Comparison of ENCODE assay signal across 2 cellular contexts in the genomic region with DNA sequence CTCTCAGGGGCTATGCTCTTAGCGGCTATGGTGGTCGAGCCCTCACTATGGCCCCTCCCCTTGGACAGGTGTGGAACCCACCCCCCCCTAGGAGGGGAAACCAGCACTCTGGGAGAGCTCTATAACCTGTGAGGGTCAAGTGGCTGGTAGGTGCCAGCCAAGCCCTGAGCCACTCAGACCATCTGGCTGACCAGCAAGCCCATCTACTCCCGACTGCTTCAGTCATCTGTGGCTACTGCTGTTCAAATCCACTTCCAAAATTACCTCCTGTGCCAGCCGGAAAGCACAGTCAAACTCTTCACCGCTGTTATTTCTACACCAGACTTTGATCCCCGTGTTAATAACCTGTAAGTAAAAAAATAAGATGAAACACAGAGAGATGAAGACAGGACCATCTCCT.
TF ChIP-seq lines count a peak whose summit lies in the region.

No MANE protein-coding gene starts in this region.

TF ChIP-seq in liver, 16 proteins besides CTCF, POLR2A, EP300 and RAD21 (continued from another document):
- no peak for TF ChIP-seq FOXA2 (IDR thresholded peaks at IDR 0.05)
- TF ChIP-seq, protein P1, sequence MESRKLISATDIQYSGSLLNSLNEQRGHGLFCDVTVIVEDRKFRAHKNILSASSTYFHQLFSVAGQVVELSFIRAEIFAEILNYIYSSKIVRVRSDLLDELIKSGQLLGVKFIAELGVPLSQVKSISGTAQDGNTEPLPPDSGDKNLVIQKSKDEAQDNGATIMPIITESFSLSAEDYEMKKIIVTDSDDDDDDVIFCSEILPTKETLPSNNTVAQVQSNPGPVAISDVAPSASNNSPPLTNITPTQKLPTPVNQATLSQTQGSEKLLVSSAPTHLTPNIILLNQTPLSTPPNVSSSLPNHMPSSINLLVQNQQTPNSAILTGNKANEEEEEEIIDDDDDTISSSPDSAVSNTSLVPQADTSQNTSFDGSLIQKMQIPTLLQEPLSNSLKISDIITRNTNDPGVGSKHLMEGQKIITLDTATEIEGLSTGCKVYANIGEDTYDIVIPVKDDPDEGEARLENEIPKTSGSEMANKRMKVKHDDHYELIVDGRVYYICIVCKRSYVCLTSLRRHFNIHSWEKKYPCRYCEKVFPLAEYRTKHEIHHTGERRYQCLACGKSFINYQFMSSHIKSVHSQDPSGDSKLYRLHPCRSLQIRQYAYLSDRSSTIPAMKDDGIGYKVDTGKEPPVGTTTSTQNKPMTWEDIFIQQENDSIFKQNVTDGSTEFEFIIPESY (IDR thresholded peaks at IDR 0.05), result no peak
- no peak for TF ChIP-seq YY1 (IDR thresholded peaks at IDR 0.05)
- no peak for TF ChIP-seq HNF4G (IDR thresholded peaks at IDR 0.05)
- no peak for TF ChIP-seq TAF1 (conservative IDR thresholded peaks at IDR 0.05)
- TF ChIP-seq SP1 (IDR thresholded peaks at IDR 0.05), result no peak
- TF ChIP-seq FOXA1 (IDR thresholded peaks at IDR 0.05), result no peak
- TF ChIP-seq, protein P2, sequence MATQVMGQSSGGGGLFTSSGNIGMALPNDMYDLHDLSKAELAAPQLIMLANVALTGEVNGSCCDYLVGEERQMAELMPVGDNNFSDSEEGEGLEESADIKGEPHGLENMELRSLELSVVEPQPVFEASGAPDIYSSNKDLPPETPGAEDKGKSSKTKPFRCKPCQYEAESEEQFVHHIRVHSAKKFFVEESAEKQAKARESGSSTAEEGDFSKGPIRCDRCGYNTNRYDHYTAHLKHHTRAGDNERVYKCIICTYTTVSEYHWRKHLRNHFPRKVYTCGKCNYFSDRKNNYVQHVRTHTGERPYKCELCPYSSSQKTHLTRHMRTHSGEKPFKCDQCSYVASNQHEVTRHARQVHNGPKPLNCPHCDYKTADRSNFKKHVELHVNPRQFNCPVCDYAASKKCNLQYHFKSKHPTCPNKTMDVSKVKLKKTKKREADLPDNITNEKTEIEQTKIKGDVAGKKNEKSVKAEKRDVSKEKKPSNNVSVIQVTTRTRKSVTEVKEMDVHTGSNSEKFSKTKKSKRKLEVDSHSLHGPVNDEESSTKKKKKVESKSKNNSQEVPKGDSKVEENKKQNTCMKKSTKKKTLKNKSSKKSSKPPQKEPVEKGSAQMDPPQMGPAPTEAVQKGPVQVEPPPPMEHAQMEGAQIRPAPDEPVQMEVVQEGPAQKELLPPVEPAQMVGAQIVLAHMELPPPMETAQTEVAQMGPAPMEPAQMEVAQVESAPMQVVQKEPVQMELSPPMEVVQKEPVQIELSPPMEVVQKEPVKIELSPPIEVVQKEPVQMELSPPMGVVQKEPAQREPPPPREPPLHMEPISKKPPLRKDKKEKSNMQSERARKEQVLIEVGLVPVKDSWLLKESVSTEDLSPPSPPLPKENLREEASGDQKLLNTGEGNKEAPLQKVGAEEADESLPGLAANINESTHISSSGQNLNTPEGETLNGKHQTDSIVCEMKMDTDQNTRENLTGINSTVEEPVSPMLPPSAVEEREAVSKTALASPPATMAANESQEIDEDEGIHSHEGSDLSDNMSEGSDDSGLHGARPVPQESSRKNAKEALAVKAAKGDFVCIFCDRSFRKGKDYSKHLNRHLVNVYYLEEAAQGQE (IDR thresholded peaks at IDR 0.05), result no peak
- no peak for TF ChIP-seq NR2F2 (IDR thresholded peaks at IDR 0.05)
- TF ChIP-seq, protein P3, sequence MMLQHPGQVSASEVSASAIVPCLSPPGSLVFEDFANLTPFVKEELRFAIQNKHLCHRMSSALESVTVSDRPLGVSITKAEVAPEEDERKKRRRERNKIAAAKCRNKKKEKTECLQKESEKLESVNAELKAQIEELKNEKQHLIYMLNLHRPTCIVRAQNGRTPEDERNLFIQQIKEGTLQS (IDR thresholded peaks at IDR 0.05), result no peak
- no peak for TF ChIP-seq HNF4A (conservative IDR thresholded peaks at IDR 0.05)
- TF ChIP-seq GABPA (IDR thresholded peaks at IDR 0.05 in 1 of 2, conservative IDR thresholded peaks at IDR 0.05 in 1 of 2), result no peak
- TF ChIP-seq, protein P4, sequence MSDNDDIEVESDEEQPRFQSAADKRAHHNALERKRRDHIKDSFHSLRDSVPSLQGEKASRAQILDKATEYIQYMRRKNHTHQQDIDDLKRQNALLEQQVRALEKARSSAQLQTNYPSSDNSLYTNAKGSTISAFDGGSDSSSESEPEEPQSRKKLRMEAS (IDR thresholded peaks at IDR 0.05), result no peak

TF ChIP-seq in HepG2, 621 proteins besides CTCF, POLR2A, EP300 and RAD21:
- TF ChIP-seq, protein P4 (IDR thresholded peaks at IDR 0.05), result no peak
- TF ChIP-seq SP1 (IDR thresholded peaks at IDR 0.05) (no peak), SP1 (CRISPR knock-in tag; IDR thresholded peaks at IDR 0.05) (no peak), PHF21A (CRISPR knock-in tag; IDR thresholded peaks at IDR 0.05) (no peak), NRL (CRISPR knock-in tag; IDR thresholded peaks at IDR 0.05; ENCODE audit: borderline replicate concordance) (no peak), GATA4 (IDR thresholded peaks at IDR 0.05; ENCODE audit: borderline replicate concordance, low read depth) (no peak), ZMAT3 (CRISPR knock-in tag; conservative IDR thresholded peaks at IDR 0.05) (no peak), KAT7 (CRISPR knock-in tag; IDR thresholded peaks at IDR 0.05; ENCODE audit: borderline replicate concordance) (no peak), ZNF709 (CRISPR knock-in tag; IDR thresholded peaks at IDR 0.05) (no peak), ZBTB42 (CRISPR knock-in tag; IDR thresholded peaks at IDR 0.05) (no peak), CBX2 (IDR thresholded peaks at IDR 0.05; ENCODE audit: low read depth, low read length) (no peak), CBX2 (CRISPR knock-in tag; IDR thresholded peaks at IDR 0.05; ENCODE audit: low read depth) (no peak), SMYD3 (CRISPR knock-in tag; IDR thresholded peaks at IDR 0.05) (no peak)
- TF ChIP-seq, protein P5, sequence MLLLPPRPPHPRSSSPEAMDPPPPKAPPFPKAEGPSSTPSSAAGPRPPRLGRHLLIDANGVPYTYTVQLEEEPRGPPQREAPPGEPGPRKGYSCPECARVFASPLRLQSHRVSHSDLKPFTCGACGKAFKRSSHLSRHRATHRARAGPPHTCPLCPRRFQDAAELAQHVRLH (CRISPR knock-in tag; IDR thresholded peaks at IDR 0.05; ENCODE audit: borderline replicate concordance, low read depth), result no peak
- TF ChIP-seq, protein P6, sequence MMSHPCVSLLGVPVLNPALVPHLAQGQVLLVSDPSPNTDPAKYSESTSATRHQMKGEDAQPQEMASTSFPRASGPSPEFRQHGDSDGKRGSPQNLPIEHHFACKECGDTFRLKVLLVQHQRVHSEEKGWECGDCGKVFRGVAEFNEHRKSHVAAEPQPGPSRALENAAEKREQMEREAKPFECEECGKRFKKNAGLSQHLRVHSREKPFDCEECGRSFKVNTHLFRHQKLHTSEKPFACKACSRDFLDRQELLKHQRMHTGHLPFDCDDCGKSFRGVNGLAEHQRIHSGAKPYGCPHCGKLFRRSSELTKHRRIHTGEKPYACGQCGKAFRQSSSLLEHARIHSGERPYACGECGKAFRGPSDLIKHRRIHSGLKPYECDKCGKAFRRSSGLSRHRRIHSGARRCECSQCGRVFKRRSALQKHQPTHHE (CRISPR knock-in tag; IDR thresholded peaks at IDR 0.05; ENCODE audit: borderline replicate concordance), result no peak
- TF ChIP-seq, protein P7, sequence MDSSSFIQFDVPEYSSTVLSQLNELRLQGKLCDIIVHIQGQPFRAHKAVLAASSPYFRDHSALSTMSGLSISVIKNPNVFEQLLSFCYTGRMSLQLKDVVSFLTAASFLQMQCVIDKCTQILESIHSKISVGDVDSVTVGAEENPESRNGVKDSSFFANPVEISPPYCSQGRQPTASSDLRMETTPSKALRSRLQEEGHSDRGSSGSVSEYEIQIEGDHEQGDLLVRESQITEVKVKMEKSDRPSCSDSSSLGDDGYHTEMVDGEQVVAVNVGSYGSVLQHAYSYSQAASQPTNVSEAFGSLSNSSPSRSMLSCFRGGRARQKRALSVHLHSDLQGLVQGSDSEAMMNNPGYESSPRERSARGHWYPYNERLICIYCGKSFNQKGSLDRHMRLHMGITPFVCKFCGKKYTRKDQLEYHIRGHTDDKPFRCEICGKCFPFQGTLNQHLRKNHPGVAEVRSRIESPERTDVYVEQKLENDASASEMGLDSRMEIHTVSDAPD (CRISPR knock-in tag; IDR thresholded peaks at IDR 0.05), result no peak
